Comparison of ENCODE assay signal across 33 cellular contexts in the genomic region with DNA sequence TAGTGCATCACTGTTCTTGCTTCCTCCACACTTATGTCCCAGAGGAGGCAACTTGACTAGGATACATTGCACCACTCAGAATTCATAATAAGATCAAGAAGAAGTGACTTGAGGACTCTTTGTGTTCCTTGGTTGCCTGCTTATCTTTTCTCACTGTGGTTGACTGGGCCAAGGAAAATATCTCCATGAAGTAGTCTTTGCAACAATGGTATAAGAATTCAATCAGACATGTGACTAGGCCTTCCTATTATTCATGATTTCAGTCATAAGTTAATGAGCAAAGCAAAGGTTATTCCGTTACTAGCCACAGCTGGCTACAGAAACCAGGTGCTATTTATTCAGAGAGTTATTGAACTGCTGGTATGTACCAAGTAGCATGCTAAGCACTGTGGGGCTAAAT.
"Had no signal": no experiment of that assay in that cellular context is flagged by ENCODE, and none has a peak within 500 bp of the region (broad histone marks: within the 10 kb centered on the region; RNA-seq: fewer than 3 reads in every experiment).

No MANE protein-coding gene starts in this region.

- H3K9me3 Mint-ChIP-seq: activated B cell treated with CpG ODN at 0.5 μM for 24 hours; activated CD4-positive, alpha-beta memory T cell treated with anti-CD3 and anti-CD28 coated beads for 36 hours; activated naive CD4-positive, alpha-beta T cell treated with anti-CD3 and anti-CD28 coated beads, Interleukin-2, amount 10 ng/mL, durations not matched to agents 7 days and 5 days; activated T-helper 1 cell treated with anti-CD3 and anti-CD28 coated beads, Interleukin-12 subunit alpha, Interleukin-12 subunit beta, Interleukin-2, Interleukin-4 antibody, amounts not matched to agents 30 ng/mL and 10 ng/mL and 1 ng/mL, durations not matched to agents 14 hours and 24 hours and 36 hours; endodermal cell; T-helper 2 cell treated with Interferon-gamma antibody and Interleukin-4, amounts not matched to agents 5 μg/mL and 100 μg/mL, for 36 hours had no signal

- H3K27ac ChIP-seq: brain microvascular endothelial cell, esophagus muscularis mucosa, WERI-Rb-1 had no signal

- H3K27me3 Mint-ChIP-seq: activated B cell treated with CpG ODN at 0.5 μM for 24 hours; activated CD4-positive, alpha-beta memory T cell treated with anti-CD3 and anti-CD28 coated beads for 36 hours; activated naive CD8-positive, alpha-beta T cell; T-helper 17 cell had no signal

- FAIRE-seq: astrocyte, bronchial epithelial cell, colon, frontal cortex had no signal

- H3K4me3 Mint-ChIP-seq: activated B cell treated with CpG ODN at 0.5 μM for 24 hours; activated CD4-positive, alpha-beta memory T cell treated with anti-CD3 and anti-CD28 coated beads for 36 hours; activated CD8-positive, alpha-beta memory T cell treated with anti-CD3 and anti-CD28 coated beads, Interleukin-2, amount 10 ng/mL, durations not matched to agents 7 days and 5 days; activated CD8-positive, alpha-beta T cell treated with anti-CD3 and anti-CD28 coated beads, Interleukin-2, amount 10 ng/mL, durations not matched to agents 7 days and 5 days; activated naive CD4-positive, alpha-beta T cell treated with anti-CD3 and anti-CD28 coated beads, Interleukin-2, amount 10 ng/mL, durations not matched to agents 7 days and 5 days; activated naive CD8-positive, alpha-beta T cell; activated T-helper 1 cell treated with anti-CD3 and anti-CD28 coated beads, Interleukin-12 subunit alpha, Interleukin-12 subunit beta, Interleukin-2, Interleukin-4 antibody, amounts not matched to agents 30 ng/mL and 10 ng/mL and 1 ng/mL, durations not matched to agents 14 hours and 24 hours and 36 hours; endodermal cell; T-helper 17 cell; T-helper 2 cell treated with Interferon-gamma antibody and Interleukin-4, amounts not matched to agents 5 μg/mL and 100 μg/mL, for 36 hours had no signal

- H3K4me3 ChIP-seq: esophagus muscularis mucosa had no signal

- H3K36me3 Mint-ChIP-seq: activated CD4-positive, alpha-beta memory T cell treated with anti-CD3 and anti-CD28 coated beads for 36 hours; activated CD8-positive, alpha-beta memory T cell treated with anti-CD3 and anti-CD28 coated beads, Interleukin-2, amount 10 ng/mL, durations not matched to agents 7 days and 5 days; activated naive CD4-positive, alpha-beta T cell treated with anti-CD3 and anti-CD28 coated beads, Interleukin-2, amount 10 ng/mL, durations not matched to agents 7 days and 5 days; activated naive CD8-positive, alpha-beta T cell had no signal

- H3K36me3 ChIP-seq: brain microvascular endothelial cell, esophagus muscularis mucosa, WERI-Rb-1 had no signal

- H3K27me3 ChIP-seq: brain microvascular endothelial cell, esophagus muscularis mucosa had no signal

- H3K27ac Mint-ChIP-seq: activated B cell treated with CpG ODN at 0.5 μM for 24 hours; activated CD4-positive, alpha-beta memory T cell treated with anti-CD3 and anti-CD28 coated beads for 36 hours; activated CD8-positive, alpha-beta memory T cell treated with anti-CD3 and anti-CD28 coated beads, Interleukin-2, amount 10 ng/mL, durations not matched to agents 7 days and 5 days; activated CD8-positive, alpha-beta T cell treated with anti-CD3 and anti-CD28 coated beads, Interleukin-2, amount 10 ng/mL, durations not matched to agents 7 days and 5 days; activated naive CD4-positive, alpha-beta T cell treated with anti-CD3 and anti-CD28 coated beads, Interleukin-2, amount 10 ng/mL, durations not matched to agents 7 days and 5 days; activated naive CD8-positive, alpha-beta T cell; activated T-helper 1 cell treated with anti-CD3 and anti-CD28 coated beads, Interleukin-12 subunit alpha, Interleukin-12 subunit beta, Interleukin-2, Interleukin-4 antibody, amounts not matched to agents 30 ng/mL and 10 ng/mL and 1 ng/mL, durations not matched to agents 14 hours and 24 hours and 36 hours; endodermal cell; T-helper 17 cell; T-helper 2 cell treated with Interferon-gamma antibody and Interleukin-4, amounts not matched to agents 5 μg/mL and 100 μg/mL, for 36 hours had no signal

- H3K4me1 Mint-ChIP-seq: activated B cell treated with CpG ODN at 0.5 μM for 24 hours; activated CD8-positive, alpha-beta memory T cell treated with anti-CD3 and anti-CD28 coated beads, Interleukin-2, amount 10 ng/mL, durations not matched to agents 7 days and 5 days; activated naive CD4-positive, alpha-beta T cell treated with anti-CD3 and anti-CD28 coated beads, Interleukin-2, amount 10 ng/mL, durations not matched to agents 7 days and 5 days; T-helper 17 cell had no signal

- H3K9me3 ChIP-seq: esophagus muscularis mucosa had no signal

- DNase-seq: activated B cell treated with CpG ODN at 0.5 μM for 24 hours; activated CD4-positive, alpha-beta memory T cell treated with anti-CD3 and anti-CD28 coated beads for 36 hours; activated CD4-positive, alpha-beta T cell treated with anti-CD3 and anti-CD28 coated beads for 48 hours; activated CD8-positive, alpha-beta memory T cell treated with anti-CD3 and anti-CD28 coated beads, Interleukin-2, amount 10 ng/mL, durations not matched to agents 7 days and 5 days; activated CD8-positive, alpha-beta memory T cell treated with anti-CD3 and anti-CD28 coated beads, Interleukin-2, amount 50 U/mL, for 4 hours; activated CD8-positive, alpha-beta T cell treated with anti-CD3 and anti-CD28 coated beads, Interleukin-2, amount 10 ng/mL, durations not matched to agents 7 days and 5 days; activated gamma-delta T cell; activated naive CD4-positive, alpha-beta T cell; activated naive CD4-positive, alpha-beta T cell treated with anti-CD3 and anti-CD28 coated beads, Interleukin-2, amount 10 ng/mL, durations not matched to agents 7 days and 5 days; activated T-cell treated with anti-CD3 and anti-CD28 coated beads, Interleukin-2, amount 50 U/mL, for 1 hour; activated T-cell treated with anti-CD3 and anti-CD28 coated beads, Interleukin-2, amount 50 U/mL, for 48 hours; amniotic stem cell; anterior cingulate cortex; brain microvascular endothelial cell; caudate nucleus; cortex of kidney; effector memory CD4-positive, alpha-beta T cell; endodermal cell; erythroblast; foreskin fibroblast; head of caudate nucleus; T-helper 1 cell; T-helper 17 cell; T1000; WERI-Rb-1 had no signal
